27 cellular contexts compared by ENCODE assay signal in the genomic region with DNA sequence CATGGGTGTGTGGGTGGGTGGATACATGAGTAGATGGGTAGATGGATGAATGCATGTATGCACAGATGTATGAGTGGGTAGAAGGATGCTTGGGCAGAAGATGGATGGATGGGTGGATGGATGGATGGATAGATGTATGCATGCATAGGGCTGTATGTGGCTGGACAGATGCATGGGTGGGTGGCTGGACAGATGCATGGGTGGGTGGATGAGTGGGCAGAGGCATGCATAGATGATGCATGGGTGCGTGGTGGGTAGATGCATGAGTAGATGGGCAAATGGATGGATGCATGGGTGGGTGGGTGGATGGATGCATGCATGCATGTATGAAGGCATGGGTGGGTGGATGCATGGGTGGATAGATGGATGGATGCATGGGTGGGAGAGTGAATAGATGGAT. TPM values are rescaled to one million over a fixed set of nuclear protein-coding genes. Genes with fewer than 3 reads are reported as not detected.
DNase-seq lines count a peak whose midpoint lies in the region; ATAC-seq and TF ChIP-seq lines count a peak whose summit lies in the region.
"Had no signal": no experiment of that assay in that cellular context is flagged by ENCODE, and none has a peak within 500 bp of the region (broad histone marks: within the 10 kb centered on the region; RNA-seq: fewer than 3 reads in every experiment).

No MANE protein-coding gene starts in this region.

- POLR2A ChIA-PET in RWPE1 (lab: Yijun Ruan, JAX; ENCODE audit: low non-redundant PET) = no interaction called here
- POLR2A ChIA-PET in naive thymus-derived CD4-positive, alpha-beta T cell (lab: Charles Lee) = interaction anchor here (0.7 to 4.0 kb wide), 2 partner anchors 11 to 22 kb away, joined by 3 to 89 read pairs; no protein-coding TSS in a partner anchor

- intact Hi-C loops in left ventricle myocardium superior (cut with micrococcal nuclease) = no loop called here
- intact Hi-C loops in naive thymus-derived CD4-positive, alpha-beta T cell (cut with micrococcal nuclease) = no loop called here

- TF ChIP-seq CTCF in right atrium auricular region (IDR thresholded peaks at IDR 0.05) (no peak), RWPE1 (conservative IDR thresholded peaks at IDR 0.05; ENCODE audit: low read depth) (no peak)

- H3K27me3 Mint-ChIP-seq in naive thymus-derived CD4-positive, alpha-beta T cell = peaks cover 0 to 7% (median 0%) of the 10 kb centered on the region in 5 donors
- no peaks in the 10 kb centered on the region for H3K27me3 Mint-ChIP-seq in stimulated activated naive B cell treated with anti-CD40 and anti-IgM and Interleukin-4, amounts not matched to agents 10 μg/mL and 1 μg/mL and 100 μg/mL, for 72 hours
- H3K27me3 Mint-ChIP-seq: CD4-positive, alpha-beta memory T cell had no signal

- peaks cover 0 to 10% (median 0%) of the 10 kb centered on the region in 5 donors for H3K36me3 Mint-ChIP-seq in naive thymus-derived CD4-positive, alpha-beta T cell
- H3K36me3 Mint-ChIP-seq in stimulated activated naive B cell treated with anti-CD40 and anti-IgM and Interleukin-4, amounts not matched to agents 10 μg/mL and 1 μg/mL and 100 μg/mL, for 72 hours = no peaks in the 10 kb centered on the region
- H3K36me3 Mint-ChIP-seq: CD4-positive, alpha-beta memory T cell had no signal

- H3K4me3 Mint-ChIP-seq in naive thymus-derived CD4-positive, alpha-beta T cell = peak overlapping the region in 2 of 10 donors; percentile 19 to 30
- no peak overlapping the region for H3K4me3 Mint-ChIP-seq in stimulated activated naive B cell treated with anti-CD40 and anti-IgM and Interleukin-4, amounts not matched to agents 10 μg/mL and 1 μg/mL and 100 μg/mL, for 72 hours
- H3K4me3 Mint-ChIP-seq: GM23338 had no signal

- peak overlapping the region in 7 of 9 donors; percentile 6 to 86 (median 72) for H3K27ac Mint-ChIP-seq in naive thymus-derived CD4-positive, alpha-beta T cell
- peak overlapping the region; percentile 0 for H3K27ac Mint-ChIP-seq in stimulated activated naive B cell treated with anti-CD40 and anti-IgM and Interleukin-4, amounts not matched to agents 10 μg/mL and 1 μg/mL and 100 μg/mL, for 72 hours
- H3K27ac Mint-ChIP-seq: GM23338 had no signal

- H3K4me1 ChIP-seq in right atrium auricular region = peaks cover 4 to 36% of the 10 kb centered on the region in 2 donors
- H3K4me1 ChIP-seq in naive thymus-derived CD4-positive, alpha-beta T cell (ENCODE audit: control insufficient read depth in 2 of 2, insufficient read depth in 2 of 2, low read length in 2 of 2) = peaks cover 26 to 53% of the 10 kb centered on the region in 2 donors
- H3K4me1 ChIP-seq: HAP-1 had no signal

- H3K4me1 Mint-ChIP-seq in naive thymus-derived CD4-positive, alpha-beta T cell = peaks cover 39 to 86% (median 72%) of the 10 kb centered on the region in 7 donors
- H3K4me1 Mint-ChIP-seq in stimulated activated naive B cell treated with anti-CD40 and anti-IgM and Interleukin-4, amounts not matched to agents 10 μg/mL and 1 μg/mL and 100 μg/mL, for 72 hours = peaks cover 27 to 36% of the 10 kb centered on the region in 2 donors

- H3K27me3 ChIP-seq in right atrium auricular region = no peaks in the 10 kb centered on the region
- no peaks in the 10 kb centered on the region for H3K27me3 ChIP-seq in naive thymus-derived CD4-positive, alpha-beta T cell (ENCODE audit: control insufficient read depth in 2 of 2, insufficient read depth in 2 of 2, low read length in 2 of 2)

- peaks cover 0 to 9% (median 0%) of the 10 kb centered on the region in 11 donors for H3K9me3 Mint-ChIP-seq in naive thymus-derived CD4-positive, alpha-beta T cell
- H3K9me3 Mint-ChIP-seq in stimulated activated naive B cell treated with anti-CD40 and anti-IgM and Interleukin-4, amounts not matched to agents 10 μg/mL and 1 μg/mL and 100 μg/mL, for 72 hours = no peaks in the 10 kb centered on the region

- no peaks in the 10 kb centered on the region for H3K36me3 ChIP-seq in right atrium auricular region
- H3K36me3 ChIP-seq in naive thymus-derived CD4-positive, alpha-beta T cell (ENCODE audit: control insufficient read depth in 2 of 3, insufficient read depth in 3 of 3, low read length in 3 of 3) = no peaks in the 10 kb centered on the region
- H3K36me3 ChIP-seq: HAP-1 had no signal

- CTCF ChIA-PET in RWPE1 (lab: Yijun Ruan, JAX) = interaction anchor here (3.7 kb wide), 1 partner anchor 11 kb away, joined by 25 read pairs; no protein-coding TSS in a partner anchor
- CTCF ChIA-PET in naive thymus-derived CD4-positive, alpha-beta T cell (lab: Charles Lee) = interaction anchor here (2.1 kb wide), 1 partner anchor 12 kb away, joined by 16 read pairs; no protein-coding TSS in a partner anchor

- H3K4me3 ChIP-seq in right atrium auricular region = no peak overlapping the region
- no peak overlapping the region for H3K4me3 ChIP-seq in naive thymus-derived CD4-positive, alpha-beta T cell (ENCODE audit: low read length)
- H3K4me3 ChIP-seq: A549, GM23338, HAP-1, PC-9 had no signal

- peak; percentile 6 for DNase-seq in left ventricle myocardium superior
- DNase-seq in right atrium auricular region (ENCODE audit: low spot score) = no peak
- DNase-seq in RWPE1 (ENCODE audit: low spot score) = no peak
- no peak for DNase-seq in naive thymus-derived CD4-positive, alpha-beta T cell
- no peak for DNase-seq in stimulated activated naive B cell treated with anti-CD40 and anti-IgM and Interleukin-4, amounts not matched to agents 10 μg/mL and 1 μg/mL and 100 μg/mL, for 72 hours
- DNase-seq in stimulated activated CD4-positive, alpha-beta T cell treated with anti-CD3 and anti-CD28 coated beads, Interleukin-4, amount 100 ng/mL, for 24 hours = no peak
- DNase-seq: AML-193; C1 segment of cervical spinal cord; CD4-positive, alpha-beta memory T cell; COR-L47; DMS53; Karpas-422; MV-4-11; NCI-H1105; NCI-H2029; NCI-H2227 treated with DMSO at 0.1 percent for 48 hours; NCI-H526 treated with DMSO at 0.1 percent for 48 hours; PC-9; SHP77 had no signal

- H3K27ac ChIP-seq in right atrium auricular region (no peak overlapping the region), RWPE1 (peak overlapping the region; percentile 100; the same call in 1 of the 2 replicates)
- H3K27ac ChIP-seq in naive thymus-derived CD4-positive, alpha-beta T cell (ENCODE audit: low read depth, low read length) = no peak overlapping the region
- H3K27ac ChIP-seq: HL-60, PC-9 had no signal

- no peaks in the 10 kb centered on the region for H3K9me3 ChIP-seq in right atrium auricular region
- no peaks in the 10 kb centered on the region for H3K9me3 ChIP-seq in naive thymus-derived CD4-positive, alpha-beta T cell (ENCODE audit: control insufficient read depth in 2 of 3, low read length in 3 of 3)
- H3K9me3 ChIP-seq: A549, HAP-1 had no signal

- no peak for ATAC-seq in left ventricle myocardium superior
- ATAC-seq in naive thymus-derived CD4-positive, alpha-beta T cell = no peak
- no peak for ATAC-seq in stimulated activated naive B cell treated with anti-CD40 and anti-IgM and Interleukin-4, amounts not matched to agents 10 μg/mL and 1 μg/mL and 100 μg/mL, for 72 hours (replicated peaks)
- ATAC-seq in HG03565 (IDR thresholded peaks at IDR 0.05; ENCODE audit: unreplicated experiment) = no peak
- ATAC-seq: A549, GM23338 had no signal

RNA-seq across cellular contexts. Expression of gene CD248, which starts 6.8 kb away (rescaled TPM):
- total RNA-seq in left ventricle myocardium superior (11.1 TPM), right atrium auricular region (10 to 100 TPM in 1 of 2 donors, 1 to 10 TPM in 1; 7.6 to 10.7 TPM)
- total RNA-seq in naive thymus-derived CD4-positive, alpha-beta T cell = 1 to 10 TPM in 4 of 5 experiments, under 1 TPM in 1; 0.36 to 4.6 (median 1.8) TPM
- 10 to 100 TPM; 10.6 to 10.9 TPM for polyA plus RNA-seq in naive thymus-derived CD4-positive, alpha-beta T cell
- total RNA-seq: NCI-H460, PC-9, RPMI7951 had no signal

RNA-seq across cellular contexts. Expression of gene RIN1, which starts 12.6 kb away (rescaled TPM):
- total RNA-seq in left ventricle myocardium superior (1.7 TPM), right atrium auricular region (1 to 10 TPM; 1.0 to 5.9 TPM)
- total RNA-seq in naive thymus-derived CD4-positive, alpha-beta T cell = 10 to 100 TPM in 3 of 5 experiments, 1 to 10 TPM in 2; 1.4 to 22.9 (median 12.3) TPM
- polyA plus RNA-seq in naive thymus-derived CD4-positive, alpha-beta T cell = 1 to 10 TPM; 2.6 to 9.1 TPM

RNA-seq across cellular contexts. Expression of gene BRMS1, which starts 21.2 kb away (rescaled TPM):
- total RNA-seq in left ventricle myocardium superior (14.7 TPM), right atrium auricular region (10 to 100 TPM; 19.2 to 33.3 TPM)
- 10 to 100 TPM; 35.9 to 50.8 (median 48.4) TPM for total RNA-seq in naive thymus-derived CD4-positive, alpha-beta T cell
- 10 to 100 TPM; 56.7 to 73.5 TPM for polyA plus RNA-seq in naive thymus-derived CD4-positive, alpha-beta T cell

RNA-seq across cellular contexts. Expression of gene B4GAT1, which starts 23.7 kb away (rescaled TPM):
- total RNA-seq in left ventricle myocardium superior (55.1 TPM), right atrium auricular region (10 to 100 TPM; 61.1 to 64.3 TPM)
- 10 to 100 TPM in 2 of 5 experiments, 1 to 10 TPM in 3; 2.2 to 11.8 (median 7.6) TPM for total RNA-seq in naive thymus-derived CD4-positive, alpha-beta T cell
- polyA plus RNA-seq in naive thymus-derived CD4-positive, alpha-beta T cell = 10 to 100 TPM; 13.5 to 18.2 TPM

RNA-seq across cellular contexts. Expression of gene TMEM151A, which starts 32.0 kb away (rescaled TPM):
- total RNA-seq in left ventricle myocardium superior = 0.25 TPM
- 1 to 10 TPM; 1.4 to 5.5 TPM for total RNA-seq in right atrium auricular region
- under 1 TPM in 2 of 5 experiments, not detected in 3; 0.11 to 0.29 TPM for total RNA-seq in naive thymus-derived CD4-positive, alpha-beta T cell
- polyA plus RNA-seq in naive thymus-derived CD4-positive, alpha-beta T cell = not detected
- total RNA-seq: CD4-positive, alpha-beta memory T cell; Daoy; RPMI7951 had no signal
- polyA plus RNA-seq: CD4-positive, alpha-beta memory T cell had no signal
